Comparison of ENCODE assay signal across 1 cellular context in the genomic region with DNA sequence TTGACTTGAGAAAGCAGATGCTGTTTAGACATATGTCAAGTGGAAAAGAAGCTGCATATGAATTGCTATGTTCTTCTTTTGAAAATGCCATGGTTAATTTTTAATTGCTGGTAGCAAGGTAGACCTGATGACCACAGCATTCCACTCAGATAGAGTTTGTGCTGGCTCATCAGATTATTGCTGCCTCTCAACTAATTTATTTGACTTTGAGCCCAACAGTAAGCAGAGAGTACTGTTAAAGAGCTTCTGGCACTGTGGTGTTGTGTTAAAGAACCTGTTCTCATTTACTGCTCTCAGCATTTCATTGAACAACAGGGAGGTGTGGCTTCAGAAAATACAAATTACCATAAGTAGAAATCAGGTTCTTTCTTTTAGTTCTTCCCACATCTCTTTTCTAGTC.
TF ChIP-seq lines count a peak whose summit lies in the region.

No MANE protein-coding gene starts in this region.

TF ChIP-seq in H1, 55 proteins besides CTCF, POLR2A, EP300 and RAD21 (continued from another document):
- TF ChIP-seq ZNF274 (IDR thresholded peaks at IDR 0.05; ENCODE audit: borderline replicate concordance, extremely low read depth, low read length), result no peak
- TF ChIP-seq, protein P1, sequence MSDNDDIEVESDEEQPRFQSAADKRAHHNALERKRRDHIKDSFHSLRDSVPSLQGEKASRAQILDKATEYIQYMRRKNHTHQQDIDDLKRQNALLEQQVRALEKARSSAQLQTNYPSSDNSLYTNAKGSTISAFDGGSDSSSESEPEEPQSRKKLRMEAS (IDR thresholded peaks at IDR 0.05), result no peak
- no peak for TF ChIP-seq YY1 (IDR thresholded peaks at IDR 0.05; ENCODE audit: low read depth, low read length)
- TF ChIP-seq KDM1A (IDR thresholded peaks at IDR 0.05; ENCODE audit: borderline replicate concordance, low read length), result no peak
- TF ChIP-seq BRCA1 (IDR thresholded peaks at IDR 0.05; ENCODE audit: low read depth, low read length), result no peak
- no peak for TF ChIP-seq BACH1 (IDR thresholded peaks at IDR 0.05; ENCODE audit: low read length)
- no peak for TF ChIP-seq RNF2 (IDR thresholded peaks at IDR 0.05; ENCODE audit: borderline replicate concordance, low read depth, low read length, missing control alignments, poor library complexity, severe bottlenecking)
- no peak for TF ChIP-seq SIRT6 (IDR thresholded peaks at IDR 0.05; ENCODE audit: low read length)
- TF ChIP-seq TCF12 (IDR thresholded peaks at IDR 0.05; ENCODE audit: low read depth, low read length), result no peak
- no peak for TF ChIP-seq PHF8 (conservative IDR thresholded peaks at IDR 0.05; ENCODE audit: low read depth, low read length)
- TF ChIP-seq POU5F1 (IDR thresholded peaks at IDR 0.05; ENCODE audit: low read depth, low read length), result no peak
- TF ChIP-seq SUZ12 (IDR thresholded peaks at IDR 0.05; ENCODE audit: low read length), result no peak
- TF ChIP-seq BCL11A (IDR thresholded peaks at IDR 0.05; ENCODE audit: low read depth in 2 of 2, low read length in 2 of 2), result no peak
TF ChIP-seq in H1: peak in this region for 0.
